Comparison of ENCODE assay signal across 24 cellular contexts in genomic region chr7:157657741-157658740, GRCh38.
A peak's percentile ranks its signal among the peaks of the same experiment; 100 is the strongest.
DNase-seq lines count a peak whose midpoint lies in the region; ATAC-seq, FAIRE-seq and TF ChIP-seq lines count a peak whose summit lies in the region.
"Had no signal": no experiment of that assay in that cellular context is flagged by ENCODE, and none has a peak within 500 bp of the region (broad histone marks: within the 10 kb centered on the region; RNA-seq: fewer than 3 reads in every experiment).

No MANE protein-coding gene starts in this region.

- H3K79me2 ChIP-seq in MM.1S (ENCODE audit: low read length) = no peaks in the 10 kb centered on the region

- H4K20me1 ChIP-seq in MM.1S (ENCODE audit: insufficient read depth, low read length) = no peaks in the 10 kb centered on the region

- peak overlapping the region; percentile 50; the same call in 1 of the 2 replicates for H3K4me2 ChIP-seq in MM.1S (ENCODE audit: low read depth, low read length)
- H3K4me2 ChIP-seq: KMS-11, PC-9 had no signal

- TF ChIP-seq CTCF in MM.1S (IDR thresholded peaks at IDR 0.05; ENCODE audit: low read length) (no peak), bronchial epithelial cell (IDR thresholded peaks at IDR 0.05; ENCODE audit: insufficient read depth, low read length, severe bottlenecking) (no peak)

- peaks cover 80% of the 10 kb centered on the region for H3K27me3 ChIP-seq in MM.1S (replicated peaks; ENCODE audit: insufficient read depth, low read length)
- no peaks in the 10 kb centered on the region for H3K27me3 ChIP-seq in bronchial epithelial cell (ENCODE audit: control insufficient read depth, insufficient read depth, low read length)
- H3K27me3 ChIP-seq: right atrium auricular region, upper lobe of left lung had no signal

- H3K9me2 ChIP-seq in MM.1S (replicated peaks; ENCODE audit: insufficient read depth, low read length) = no peaks in the 10 kb centered on the region

- ATAC-seq in Right ventricle myocardium inferior (no peak), left ventricle myocardium superior (no peak)
- ATAC-seq: activated naive CD8-positive, alpha-beta T cell treated with anti-CD3 and anti-CD28 coated beads, Interleukin-2, amount 50 U/mL, for 24 hours; T-helper 17 cell had no signal

- intact Hi-C loops in Right ventricle myocardium inferior (cut with DNase I) (no loop called here), left ventricle myocardium superior (cut with micrococcal nuclease) (no loop called here)

- H3K9me3 ChIP-seq in MM.1S (replicated peaks; ENCODE audit: insufficient read depth, low read length) = no peaks in the 10 kb centered on the region
- H3K9me3 ChIP-seq: right atrium auricular region, upper lobe of left lung had no signal

- H3F3A ChIP-seq in MM.1S (ENCODE audit: insufficient read depth, low read length) = no peaks in the 10 kb centered on the region

- H3K9ac ChIP-seq in MM.1S (ENCODE audit: low read length) = no peak overlapping the region
- H3K9ac ChIP-seq: KMS-11 had no signal

- FAIRE-seq in bronchial epithelial cell (lab: Jason Lieb, UNC) (peak; percentile 43), RCC 7860 (lab: Jason Lieb, UNC) (no peak)
- FAIRE-seq: endometrium had no signal

- H3K36me3 ChIP-seq in MM.1S (replicated peaks; ENCODE audit: insufficient read depth, low read length) (no peaks in the 10 kb centered on the region), bronchial epithelial cell (ENCODE audit: control insufficient read depth, insufficient read depth, low read length) (no peaks in the 10 kb centered on the region)
- H3K36me3 ChIP-seq: right atrium auricular region, upper lobe of left lung had no signal

- H3K4me1 ChIP-seq in MM.1S (ENCODE audit: low read length) = no peaks in the 10 kb centered on the region
- H3K4me1 ChIP-seq: upper lobe of left lung had no signal

- DNase-seq in Right ventricle myocardium inferior (ENCODE audit: missing footprints) (peak; percentile 70), left ventricle myocardium superior (no peak), MM.1S (no peak), bronchial epithelial cell (ENCODE audit: low read depth) (no peak), RCC 7860 (ENCODE audit: low spot score) (no peak), mucosa of gallbladder (ENCODE audit: low spot score) (no peak), NCI-H748 (lab: John Stamatoyannopoulos, UW; ENCODE audit: unreplicated experiment) (no peak)
- DNase-seq: activated CD4-positive, alpha-beta T cell treated with anti-CD3 and anti-CD28 coated beads, Interleukin-2, amount 10 ng/mL, durations not matched to agents 24 days and 14 days; activated CD8-positive, alpha-beta memory T cell treated with anti-CD3 and anti-CD28 coated beads, Interleukin-2, amount 50 U/mL, for 48 hours; activated effector memory CD4-positive, alpha-beta T cell treated with Interleukin-2 at 50 U/mL for 16 hours; activated naive CD8-positive, alpha-beta T cell treated with anti-CD3 and anti-CD28 coated beads, Interleukin-2, amount 50 U/mL, for 24 hours; cortex of kidney; DMS 273 treated with DMSO at 0.1 percent for 48 hours; glutamatergic neuron; kidney glomerular epithelial cell; mammary epithelial cell; NCI-H1105 treated with DMSO at 0.1 percent for 48 hours; NCI-H2029 treated with DMSO at 0.1 percent for 48 hours; PC-9; T-helper 17 cell had no signal

- H2AFZ ChIP-seq in MM.1S (ENCODE audit: low read length) = 0 out of 2 replicates have a peak overlapping the region, but pooled peaks have one; percentile 45
- H2AFZ ChIP-seq: PC-9 had no signal

- peak overlapping the region; percentile 54 for H3K4me3 ChIP-seq in MM.1S (ENCODE audit: low read length)
- no peak overlapping the region for H3K4me3 ChIP-seq in bronchial epithelial cell (ENCODE audit: low read depth, low read length)
- H3K4me3 ChIP-seq: PC-9, right atrium auricular region, upper lobe of left lung had no signal

- no peak overlapping the region for H3K27ac ChIP-seq in MM.1S (ENCODE audit: low read length)
- H3K27ac ChIP-seq: KMS-11, PC-9, right atrium auricular region, upper lobe of left lung had no signal
